Comparison of ENCODE assay signal across 17 cellular contexts in the genomic region with DNA sequence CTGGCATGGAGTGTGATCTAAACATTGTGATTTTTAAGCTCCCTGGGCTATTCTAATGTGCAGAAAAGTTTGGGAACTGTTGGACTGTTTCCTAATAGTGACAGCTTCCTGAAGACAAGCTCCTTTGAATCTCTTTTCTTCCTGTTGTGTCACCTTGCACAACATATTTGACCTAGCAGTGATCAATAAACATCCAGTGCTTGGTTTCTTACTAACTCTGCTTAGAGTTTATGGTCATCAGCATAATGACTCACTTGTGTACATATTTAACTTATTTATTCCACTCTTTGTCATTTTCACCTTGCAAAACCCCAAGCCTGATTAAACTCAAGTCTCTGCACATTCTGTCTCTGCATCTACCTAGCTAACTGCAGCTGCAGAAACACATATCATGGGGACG.
"Had no signal": no experiment of that assay in that cellular context is flagged by ENCODE, and none has a peak within 500 bp of the region (broad histone marks: within the 10 kb centered on the region; RNA-seq: fewer than 3 reads in every experiment).

No MANE protein-coding gene starts in this region.

- H3K9me3 ChIP-seq: thyroid gland had no signal

- ATAC-seq: activated CD8-positive, alpha-beta memory T cell treated with anti-CD3 and anti-CD28 coated beads, Interleukin-2, amount 10 ng/mL, durations not matched to agents 7 days and 5 days; activated T-helper 17 cell treated with anti-CD3 and anti-CD28 coated beads, Interleukin-2, amount 50 U/mL, for 72 hours; effector memory CD8-positive, alpha-beta T cell had no signal

- DNase-seq: activated CD4-positive, alpha-beta memory T cell treated with anti-CD3 and anti-CD28 coated beads, Interleukin-2, amount 10 ng/mL, durations not matched to agents 7 days and 5 days; activated CD4-positive, alpha-beta T cell treated with anti-CD3 and anti-CD28 coated beads for 48 hours; activated CD4-positive, CD25-positive, alpha-beta regulatory T cell; activated CD8-positive, alpha-beta memory T cell treated with anti-CD3 and anti-CD28 coated beads, Interleukin-2, amount 10 ng/mL, durations not matched to agents 7 days and 5 days; activated naive CD4-positive, alpha-beta T cell; activated naive CD8-positive, alpha-beta T cell treated with anti-CD3 and anti-CD28 coated beads for 36 hours; amniotic stem cell; effector memory CD8-positive, alpha-beta T cell; head of caudate nucleus; occipital lobe; stimulated activated CD4-positive, alpha-beta T cell treated with anti-CD3 and anti-CD28 coated beads, Interleukin-2, amount 100 ng/mL, for 24 hours; stimulated activated naive CD4-positive, alpha-beta T cell treated with Interleukin-2 at 50 U/mL for 16 hours; T-helper 1 cell; T-helper 9 cell; thyroid gland had no signal

- H3K27me3 ChIP-seq: thyroid gland had no signal

- H3K36me3 ChIP-seq: thyroid gland had no signal

- H3K4me3 ChIP-seq: lung, thyroid gland had no signal
